ENCODE assay signal across 26 cellular contexts in genomic region chr7:141433698-141434097, GRCh38.
DNase-seq lines count a peak whose midpoint lies in the region; ATAC-seq and TF ChIP-seq lines count a peak whose summit lies in the region.
"Had no signal": no experiment of that assay in that cellular context is flagged by ENCODE, and none has a peak within 500 bp of the region (broad histone marks: within the 10 kb centered on the region; RNA-seq: fewer than 3 reads in every experiment).

No MANE protein-coding gene starts in this region.

- intact Hi-C loops in sciatic nerve (cut with DNase I), result no loop called here

- no peak for DNase-seq in GM23338 (ENCODE audit: low spot score)
- DNase-seq in sciatic nerve (ENCODE audit: low spot score), result no peak
- DNase-seq in NCI-H526 treated with DMSO at 0.1 percent for 48 hours (lab: John Stamatoyannopoulos, UW), result no peak
- no peak for DNase-seq in NCI-H2227 (lab: John Stamatoyannopoulos, UW; ENCODE audit: unreplicated experiment)
- DNase-seq: CD4-positive, CD25-positive, alpha-beta regulatory T cell; GM23248; HFFc6; NCI-H1092; NCI-H1436; NCI-H187; NCI-H2081 treated with DMSO at 0.1 percent for 48 hours; NCI-H510A; NCI-H774; NK-92 treated with Interleukin-12 subunit alpha and Interleukin-12 subunit beta, amount 100 ng/mL, for 24 hours; PC-3; SJCRH30 had no signal

- 43 to 57% methylated on average over 1 to 2 of the region's 2 CpGs for WGBS in gastroesophageal sphincter (ENCODE audit: low coverage in 1 of 2), 2 donors

- H4K20me1 ChIP-seq in GM23338 (replicated peaks; ENCODE audit: insufficient read depth), result no peaks in the 10 kb centered on the region
- H4K20me1 ChIP-seq: BLaER1 had no signal

- peaks cover 6% of the 10 kb centered on the region for H3K36me3 Mint-ChIP-seq in GM23338 (ENCODE audit: low read depth)
- H3K36me3 Mint-ChIP-seq: CD4-positive, CD25-positive, alpha-beta regulatory T cell had no signal

- H3K4me2 ChIP-seq in GM23338, result no peak overlapping the region
- H3K4me2 ChIP-seq: BLaER1 had no signal

- H3K36me3 ChIP-seq in GM23338 (ENCODE audit: insufficient read depth), result no peaks in the 10 kb centered on the region
- no peaks in the 10 kb centered on the region for H3K36me3 ChIP-seq in gastroesophageal sphincter
- H3K36me3 ChIP-seq: BLaER1, HAP-1, SJCRH30 had no signal

- H3K9me3 ChIP-seq in gastroesophageal sphincter, result no peaks in the 10 kb centered on the region
- H3K9me3 ChIP-seq: BLaER1, HAP-1, SJCRH30 had no signal

- H3K9me2 ChIP-seq in GM23338 (ENCODE audit: insufficient read depth), result peaks cover 5% of the 10 kb centered on the region

- TF ChIP-seq CTCF in GM23338 (conservative IDR thresholded peaks at IDR 0.05; ENCODE audit: low read depth in 2 of 2) (no peak), gastroesophageal sphincter (IDR thresholded peaks at IDR 0.05) (no peak)

- no peak overlapping the region for H3K27ac ChIP-seq in GM23338 (ENCODE audit: low read depth)
- peak overlapping the region; percentile 38 for H3K27ac ChIP-seq in angular gyrus (ENCODE audit: low read depth, low read length)
- H3K27ac ChIP-seq in gastroesophageal sphincter, result no peak overlapping the region
- H3K27ac ChIP-seq: BLaER1, GM23248, HL-60, SJCRH30 had no signal

- H3K4me3 Mint-ChIP-seq in GM23338, result no peak overlapping the region
- H3K4me3 Mint-ChIP-seq: CD4-positive, CD25-positive, alpha-beta regulatory T cell; HFFc6; IgD-negative memory B cell had no signal

- no peak for TF ChIP-seq POLR2A in gastroesophageal sphincter (IDR thresholded peaks at IDR 0.05)

- H3K27me3 Mint-ChIP-seq in GM23338 (ENCODE audit: insufficient read depth, low read depth, poor library complexity), result peaks cover 17% of the 10 kb centered on the region

- TF ChIP-seq EP300 in gastroesophageal sphincter (IDR thresholded peaks at IDR 0.05), result no peak

- no peak overlapping the region for H3K4me3 ChIP-seq in GM23338
- H3K4me3 ChIP-seq in gastroesophageal sphincter, result no peak overlapping the region
- H3K4me3 ChIP-seq: BLaER1, GM23248, HAP-1, SJCRH30 had no signal

- H3F3A ChIP-seq in GM23338 (replicated peaks; ENCODE audit: low read depth), result peaks cover 5% of the 10 kb centered on the region; the same call in 1 of the 2 replicates

- H3K9me3 Mint-ChIP-seq in GM23338, result no peaks in the 10 kb centered on the region

- peaks cover 71% of the 10 kb centered on the region for H3K4me1 Mint-ChIP-seq in GM23338
- H3K4me1 Mint-ChIP-seq: CD4-positive, CD25-positive, alpha-beta regulatory T cell; IgD-negative memory B cell had no signal

- H3K79me2 ChIP-seq in GM23338 (replicated peaks; ENCODE audit: insufficient read depth), result peaks cover 4% of the 10 kb centered on the region; the same call in 1 of the 2 replicates

- H3K27ac Mint-ChIP-seq in GM23338, result 0 out of 2 replicates have a peak overlapping the region, but pooled peaks have one; percentile 31
- H3K27ac Mint-ChIP-seq: HFFc6 had no signal

- H3K4me1 ChIP-seq in GM23338 (ENCODE audit: insufficient read depth) (peaks cover 52% of the 10 kb centered on the region), gastroesophageal sphincter (no peaks in the 10 kb centered on the region)
- H3K4me1 ChIP-seq: SJCRH30 had no signal

- H3K27me3 ChIP-seq in GM23338 (ENCODE audit: insufficient read depth) (no peaks in the 10 kb centered on the region), gastroesophageal sphincter (no peaks in the 10 kb centered on the region)
- H3K27me3 ChIP-seq: BLaER1, SJCRH30 had no signal

- ATAC-seq in GM23338 (no peak), gastroesophageal sphincter (peak; percentile 30), sciatic nerve (peak; percentile 86), GM18519 (IDR thresholded peaks at IDR 0.05; ENCODE audit: low FRiP score, unreplicated experiment) (no peak), GM21619 (IDR thresholded peaks at IDR 0.05; ENCODE audit: unreplicated experiment) (no peak)
- ATAC-seq: PC-3, Right ventricle myocardium inferior, SK-N-SH treated with all-trans-retinoic acid at 6 μM for 48 hours had no signal

- H2AFZ ChIP-seq in GM23338, result no peak overlapping the region
- H2AFZ ChIP-seq: GM23248 had no signal

TF ChIP-seq in GM23338, 12 proteins besides CTCF, POLR2A, EP300 and RAD21 (continues in another document):
- TF ChIP-seq JUNB (IDR thresholded peaks at IDR 0.05; ENCODE audit: unreplicated experiment) (no peak), ZNF114 (CRISPR knock-in tag; IDR thresholded peaks at IDR 0.05) (no peak), EZH2phosphoT487 (IDR thresholded peaks at IDR 0.05; ENCODE audit: unreplicated experiment) (no peak), STAT1 (IDR thresholded peaks at IDR 0.05; ENCODE audit: unreplicated experiment) (no peak), ZNF462 (CRISPR knock-in tag; IDR thresholded peaks at IDR 0.05) (no peak), CREB1 (CRISPR knock-in tag; IDR thresholded peaks at IDR 0.05; ENCODE audit: low read depth) (no peak)

Comparison
In these comparisons a context has a peak if more than half of its experiments do, and no peak if none do; other contexts are left out.
1. ATAC-seq: peak in gastroesophageal sphincter (single experiment) and sciatic nerve (single experiment); none in GM23338 (single experiment), GM18519 (single experiment) and GM21619 (single experiment).